Comparison of ENCODE assay signal across 1 cellular context in the genomic region with DNA sequence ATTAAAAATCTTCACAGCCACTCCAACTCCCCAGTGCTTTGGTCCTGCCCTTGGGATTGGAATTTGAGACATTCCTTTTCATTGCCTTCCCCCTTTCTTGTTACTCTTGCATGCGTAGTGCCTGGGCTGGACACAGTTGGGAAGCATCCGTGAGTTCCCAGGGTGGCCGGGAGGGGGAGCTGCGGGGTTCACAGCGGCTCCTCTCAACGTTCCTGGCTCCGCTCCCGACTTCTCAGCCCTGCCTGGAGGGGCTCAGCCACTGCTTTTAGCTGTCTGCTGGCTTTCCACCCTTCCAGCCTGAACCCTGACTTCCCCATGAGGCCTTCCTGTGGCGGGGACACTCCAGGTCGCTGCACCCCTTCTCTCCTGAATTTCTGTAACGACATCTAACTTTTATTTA.
TF ChIP-seq lines count a peak whose summit lies in the region.

No MANE protein-coding gene starts in this region.

TF ChIP-seq in H1, 55 proteins besides CTCF, POLR2A, EP300 and RAD21:
- TF ChIP-seq SIN3A (conservative IDR thresholded peaks at IDR 0.05 in 1 of 2, IDR thresholded peaks at IDR 0.05 in 1 of 2; ENCODE audit: low read depth in 1 of 2, low read length in 2 of 2) (no peak), CHD1 (IDR thresholded peaks at IDR 0.05; ENCODE audit: low read depth, low read length) (no peak), RBBP5 (IDR thresholded peaks at IDR 0.05; ENCODE audit: borderline replicate concordance, low read depth, low read length) (no peak), SP4 (IDR thresholded peaks at IDR 0.05; ENCODE audit: low read length) (no peak), TEAD4 (IDR thresholded peaks at IDR 0.05; ENCODE audit: low read depth, low read length) (0 out of 2 replicates have a peak, but pooled peaks have one; percentile 46), CREB1 (IDR thresholded peaks at IDR 0.05) (0 out of 2 replicates have a peak, but pooled peaks have one; percentile 20), TCF12 (IDR thresholded peaks at IDR 0.05; ENCODE audit: low read depth, low read length) (no peak), NANOG (IDR thresholded peaks at IDR 0.05; ENCODE audit: insufficient read depth, low read depth, low read length, poor library complexity, severe bottlenecking) (no peak)
- TF ChIP-seq, protein P1, sequence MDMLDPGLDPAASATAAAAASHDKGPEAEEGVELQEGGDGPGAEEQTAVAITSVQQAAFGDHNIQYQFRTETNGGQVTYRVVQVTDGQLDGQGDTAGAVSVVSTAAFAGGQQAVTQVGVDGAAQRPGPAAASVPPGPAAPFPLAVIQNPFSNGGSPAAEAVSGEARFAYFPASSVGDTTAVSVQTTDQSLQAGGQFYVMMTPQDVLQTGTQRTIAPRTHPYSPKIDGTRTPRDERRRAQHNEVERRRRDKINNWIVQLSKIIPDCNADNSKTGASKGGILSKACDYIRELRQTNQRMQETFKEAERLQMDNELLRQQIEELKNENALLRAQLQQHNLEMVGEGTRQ (IDR thresholded peaks at IDR 0.05; ENCODE audit: low read length): no peak
- TF ChIP-seq, protein P2, sequence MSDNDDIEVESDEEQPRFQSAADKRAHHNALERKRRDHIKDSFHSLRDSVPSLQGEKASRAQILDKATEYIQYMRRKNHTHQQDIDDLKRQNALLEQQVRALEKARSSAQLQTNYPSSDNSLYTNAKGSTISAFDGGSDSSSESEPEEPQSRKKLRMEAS (IDR thresholded peaks at IDR 0.05): 0 out of 2 replicates have a peak, but pooled peaks have one; percentile 19
